Comparison of ENCODE assay signal across 23 cellular contexts in genomic region chr11:26741036-26741435, GRCh38. TPM values are rescaled to one million over a fixed set of nuclear protein-coding genes. Genes with fewer than 3 reads are reported as not detected.
DNase-seq lines count a peak whose midpoint lies in the region; ATAC-seq and TF ChIP-seq lines count a peak whose summit lies in the region.
"Had no signal": no experiment of that assay in that cellular context is flagged by ENCODE, and none has a peak within 500 bp of the region (broad histone marks: within the 10 kb centered on the region; RNA-seq: fewer than 3 reads in every experiment).

No MANE protein-coding gene starts in this region.

- H3K9me3 ChIP-seq in MG63 = no peaks in the 10 kb centered on the region
- H3K9me3 ChIP-seq: heart left ventricle, neutrophil, testis had no signal

- in situ Hi-C loops in astrocyte of the spinal cord (cut with HindIII; ENCODE audit: low sequenced_read_pairs) = no loop called here

- ATAC-seq in HG03175 (IDR thresholded peaks at IDR 0.05; ENCODE audit: unreplicated experiment) (no peak), HG02759 (IDR thresholded peaks at IDR 0.05; ENCODE audit: unreplicated experiment) (no peak)
- ATAC-seq: activated naive CD8-positive, alpha-beta T cell treated with anti-CD3 and anti-CD28 coated beads, Interleukin-2, amount 50 U/mL, for 24 hours; activated T-cell treated with anti-CD3 and anti-CD28 coated beads, Interleukin-2, amount 50 U/mL, for 72 hours; heart left ventricle; K562; sciatic nerve had no signal

- DNase-seq in Daoy (ENCODE audit: low read depth) (peak; percentile 19), MG63 (peak; percentile 19), astrocyte of the spinal cord (ENCODE audit: low read depth, low spot score) (peak; percentile 57), left kidney (ENCODE audit: low read depth, low spot score) (peak; percentile 12), NCI-H2029 (lab: John Stamatoyannopoulos, UW) (no peak), SW 1271 (lab: John Stamatoyannopoulos, UW) (no peak)
- DNase-seq: activated CD4-positive, alpha-beta memory T cell treated with anti-CD3 and anti-CD28 coated beads for 36 hours; activated naive CD8-positive, alpha-beta T cell treated with anti-CD3 and anti-CD28 coated beads, Interleukin-2, amount 50 U/mL, for 24 hours; activated T-cell treated with anti-CD3 and anti-CD28 coated beads, Interleukin-2, amount 50 U/mL, for 72 hours; DMS79; heart left ventricle; midbrain; NCI-H82; stimulated activated CD4-positive, alpha-beta T cell treated with anti-CD3 and anti-CD28 coated beads, Interleukin-2, amount 100 ng/mL, for 48 hours; testis had no signal

- H3K4me3 ChIP-seq in MG63 (no peak overlapping the region), astrocyte of the spinal cord (ENCODE audit: low read depth, low read length) (no peak overlapping the region)
- H3K4me3 ChIP-seq: heart left ventricle, K562, testis had no signal

- TF ChIP-seq CTCF in astrocyte of the spinal cord (IDR thresholded peaks at IDR 0.05; ENCODE audit: low read depth, low read length) = no peak

- H3K27me3 ChIP-seq in MG63 = no peaks in the 10 kb centered on the region
- H3K27me3 ChIP-seq: heart left ventricle, neutrophil, testis had no signal

- H3K36me3 ChIP-seq in MG63 = no peaks in the 10 kb centered on the region
- H3K36me3 ChIP-seq: heart left ventricle, neutrophil had no signal

RNA-seq across cellular contexts. Expression of gene SLC5A12, which starts 19.2 kb away (rescaled TPM):
- not detected in 2 replicates for total RNA-seq in Daoy (2014; rRNA removed; shearing (Covaris generic))
- total RNA-seq in MG63 (2014; rRNA removed; shearing (Covaris generic); ENCODE audit: low replicate concordance) = not detected in 2 replicates
- total RNA-seq: activated CD4-positive, alpha-beta memory T cell treated with anti-CD3 and anti-CD28 coated beads for 36 hours; activated T-cell treated with anti-CD3 and anti-CD28 coated beads, Interleukin-2, amount 50 U/mL, for 72 hours; endothelial cell of umbilical vein; H4; kidney epithelial cell had no signal

Comparison
In these comparisons a context has a peak if more than half of its experiments do, and no peak if none do; other contexts are left out.
1. DNase-seq: peak in Daoy (single experiment), MG63 (single experiment), astrocyte of the spinal cord (single experiment) and left kidney (single experiment); none in NCI-H2029 (single experiment) and SW 1271 (0 of 2).